Comparison of ENCODE assay signal across 23 cellular contexts in the genomic region with DNA sequence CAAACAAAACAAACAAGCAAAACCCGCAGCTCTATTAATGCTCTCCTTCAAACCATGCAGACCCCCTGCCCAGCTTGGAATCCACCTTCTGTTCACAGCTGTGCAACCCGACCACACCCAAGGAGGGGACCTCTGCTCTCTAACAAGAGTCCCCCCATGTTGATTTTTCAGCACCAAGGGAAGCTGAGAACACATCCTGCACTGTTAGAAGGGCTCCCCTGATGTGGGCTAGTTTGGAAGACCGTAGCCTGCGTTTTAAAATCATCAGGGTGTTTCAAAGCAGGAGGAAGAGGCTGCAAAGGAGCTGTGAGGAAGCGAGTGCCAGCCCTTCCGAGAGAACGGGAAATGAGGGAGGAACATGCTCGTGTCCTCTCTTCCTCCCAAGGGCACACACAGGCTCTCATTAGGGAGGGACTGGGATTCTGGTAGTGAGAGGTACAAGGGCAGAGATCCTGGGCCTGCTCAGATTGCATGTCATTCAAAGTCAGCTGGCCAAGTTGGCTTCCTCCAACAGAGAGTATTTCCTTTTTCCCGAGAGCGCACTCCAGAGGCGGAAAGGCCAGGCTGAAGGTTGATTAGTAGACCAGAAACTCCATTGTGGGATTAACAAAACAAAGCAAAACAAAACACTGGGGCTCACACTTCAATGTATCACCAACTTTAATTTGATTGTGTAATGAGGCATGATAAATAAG.
DNase-seq lines count a peak whose midpoint lies in the region; ATAC-seq, FAIRE-seq and TF ChIP-seq lines count a peak whose summit lies in the region.
"Had no signal": no experiment of that assay in that cellular context is flagged by ENCODE, and none has a peak within 500 bp of the region (broad histone marks: within the 10 kb centered on the region; RNA-seq: fewer than 3 reads in every experiment).

No MANE protein-coding gene starts in this region.

- no peak overlapping the region for H3K4me2 ChIP-seq in HepG2 (ENCODE audit: low read depth, low read length)

- in situ Hi-C loops in HepG2 (cut with HindIII; ENCODE audit: extremely low pct_ligation_motif_present, low pct_unique_long_range_greater_than_20kb), result no loop called here

- H3K4me3 Mint-ChIP-seq in activated naive CD4-positive, alpha-beta T cell treated with anti-CD3 and anti-CD28 coated beads for 36 hours, result no peak overlapping the region
- H3K4me3 Mint-ChIP-seq: activated T-cell treated with anti-CD3 and anti-CD28 coated beads, Interleukin-2, amount 50 U/mL, for 24 hours; natural killer cell had no signal

- DNase-seq in HepG2 (ENCODE audit: low spot score), result no peak
- DNase-seq in left ventricle myocardium inferior, result no peak
- DNase-seq in lower lobe of right lung, result no peak
- DNase-seq in activated naive CD4-positive, alpha-beta T cell treated with anti-CD3 and anti-CD28 coated beads for 36 hours, result no peak
- DNase-seq in Peyer's patch, result no peak
- DNase-seq: activated CD4-positive, alpha-beta T cell treated with anti-CD3 and anti-CD28 coated beads, Interleukin-2, amount 50 U/mL, for 1 hour; activated T-cell treated with anti-CD3 and anti-CD28 coated beads, Interleukin-2, amount 50 U/mL, for 24 hours; brain microvascular endothelial cell; C1 segment of cervical spinal cord; DMS53; KG1; mammary epithelial cell; natural killer cell; NCI-H1048; stimulated activated CD4-positive, alpha-beta T cell treated with anti-CD3 and anti-CD28 coated beads, Interleukin-15, amount 100 ng/mL, for 24 hours; stimulated activated naive CD4-positive, alpha-beta T cell treated with Interleukin-2 at 50 U/mL for 16 hours; trophoblast cell had no signal

- peaks cover 9% of the 10 kb centered on the region for H3K9me3 Mint-ChIP-seq in activated naive CD4-positive, alpha-beta T cell treated with anti-CD3 and anti-CD28 coated beads for 36 hours

- no peaks in the 10 kb centered on the region for H4K20me1 ChIP-seq in HepG2 (ENCODE audit: insufficient read depth, low read length)

- no peak for ATAC-seq in HepG2
- ATAC-seq in lower lobe of right lung, result peak in 1 of 2 donors; percentile 29
- ATAC-seq in HG02973 (IDR thresholded peaks at IDR 0.05; ENCODE audit: unreplicated experiment), result no peak
- ATAC-seq in HG02852 (IDR thresholded peaks at IDR 0.05; ENCODE audit: unreplicated experiment), result no peak
- ATAC-seq: activated naive CD4-positive, alpha-beta T cell treated with anti-CD3 and anti-CD28 coated beads, Interleukin-2, amount 50 U/mL, for 72 hours; natural killer cell had no signal

- no peaks in the 10 kb centered on the region for H3K4me1 Mint-ChIP-seq in activated naive CD4-positive, alpha-beta T cell treated with anti-CD3 and anti-CD28 coated beads for 36 hours (ENCODE audit: low read depth)
- H3K4me1 Mint-ChIP-seq: natural killer cell had no signal

- H3K4me1 ChIP-seq in liver (ENCODE audit: control insufficient read depth in 4 of 4, insufficient read depth in 4 of 4, low read length in 3 of 4) (no peaks in the 10 kb centered on the region), HepG2 (ENCODE audit: insufficient read depth, low read length) (no peaks in the 10 kb centered on the region), left ventricle myocardium inferior (peaks cover 9% of the 10 kb centered on the region), lower lobe of right lung (peaks cover 14% of the 10 kb centered on the region), Peyer's patch (no peaks in the 10 kb centered on the region)

- H2AFZ ChIP-seq in HepG2 (ENCODE audit: low read length), result no peak overlapping the region

- no peak overlapping the region for H3K27ac ChIP-seq in liver (ENCODE audit: low read depth in 1 of 2, low read length in 2 of 2)
- H3K27ac ChIP-seq in HepG2 (ENCODE audit: extremely low read length, insufficient read depth, low read length), result no peak overlapping the region
- peak overlapping the region; percentile 60 for H3K27ac ChIP-seq in left ventricle myocardium inferior (replicated peaks)
- peak overlapping the region; percentile 25 for H3K27ac ChIP-seq in lower lobe of right lung
- H3K27ac ChIP-seq in Peyer's patch, result no peak overlapping the region
- H3K27ac ChIP-seq: brain microvascular endothelial cell, esophagus muscularis mucosa had no signal

- H3K36me3 ChIP-seq in liver (ENCODE audit: control insufficient read depth in 4 of 4, insufficient read depth in 3 of 4, low read depth in 1 of 4, low read length in 3 of 4) (no peaks in the 10 kb centered on the region), HepG2 (replicated peaks in 1 of 2; ENCODE audit: control insufficient read depth in 1 of 2, insufficient read depth in 2 of 2, low read length in 2 of 2) (no peaks in the 10 kb centered on the region), left ventricle myocardium inferior (no peaks in the 10 kb centered on the region), lower lobe of right lung (no peaks in the 10 kb centered on the region), Peyer's patch (no peaks in the 10 kb centered on the region)
- H3K36me3 ChIP-seq: brain microvascular endothelial cell, esophagus muscularis mucosa had no signal

- peak; percentile 26 to 46 for TF ChIP-seq RAD21 in liver (IDR thresholded peaks at IDR 0.05)
- TF ChIP-seq RAD21 in HepG2 (CRISPR knock-in tag; IDR thresholded peaks at IDR 0.05), result no peak

- no TSS peak for BruUV-seq in HepG2 (replicated peaks; lab: Mats Ljungman, UMichigan)

- intact Hi-C loops in HepG2 (cut with micrococcal nuclease; ENCODE audit: unreplicated experiment) (no loop called here), left ventricle myocardium inferior (cut with micrococcal nuclease) (no loop called here), lower lobe of right lung (cut with DNase I) (no loop called here)
- intact Hi-C loops in activated naive CD4-positive, alpha-beta T cell treated with anti-CD3 and anti-CD28 coated beads for 36 hours (cut with micrococcal nuclease), result no loop called here

- CTCF ChIA-PET in HepG2 (lab: Yijun Ruan, JAX; ENCODE audit: low intra/inter-chr PET ratio, low total read pairs), result no interaction called here
- CTCF ChIA-PET in activated naive CD4-positive, alpha-beta T cell treated with anti-CD3 and anti-CD28 coated beads for 36 hours (lab: Charles Lee), result no interaction called here

- no peaks in the 10 kb centered on the region for H3K79me2 ChIP-seq in HepG2 (ENCODE audit: insufficient read depth, low read length)

- no peak overlapping the region for H3K4me3 ChIP-seq in liver (ENCODE audit: low read depth in 1 of 3, low read length in 3 of 3)
- no peak overlapping the region for H3K4me3 ChIP-seq in HepG2 (replicated peaks in 1 of 3; ENCODE audit: insufficient read depth in 1 of 3, low read depth in 2 of 3, low read length in 3 of 3)
- no peak overlapping the region for H3K4me3 ChIP-seq in left ventricle myocardium inferior
- H3K4me3 ChIP-seq in lower lobe of right lung, result no peak overlapping the region
- H3K4me3 ChIP-seq in Peyer's patch, result no peak overlapping the region
- H3K4me3 ChIP-seq: esophagus muscularis mucosa had no signal

- peaks cover 32% of the 10 kb centered on the region for H3K36me3 Mint-ChIP-seq in activated naive CD4-positive, alpha-beta T cell treated with anti-CD3 and anti-CD28 coated beads for 36 hours (ENCODE audit: low read depth)
- H3K36me3 Mint-ChIP-seq: natural killer cell had no signal

- TF ChIP-seq POLR2A in HepG2 (IDR thresholded peaks at IDR 0.05; ENCODE audit: insufficient read depth in 1 of 2, low read depth in 2 of 2, low read length in 2 of 2) (no peak), Peyer's patch (IDR thresholded peaks at IDR 0.05) (no peak)

- H3K27me3 ChIP-seq in liver (ENCODE audit: control insufficient read depth in 4 of 4, insufficient read depth in 4 of 4, low read length in 3 of 4), result no peaks in the 10 kb centered on the region
- no peaks in the 10 kb centered on the region for H3K27me3 ChIP-seq in HepG2 (ENCODE audit: control insufficient read depth in 1 of 2, insufficient read depth in 2 of 2, low read length in 2 of 2)
- no peaks in the 10 kb centered on the region for H3K27me3 ChIP-seq in left ventricle myocardium inferior (ENCODE audit: low read depth)
- H3K27me3 ChIP-seq in lower lobe of right lung (ENCODE audit: low read depth), result no peaks in the 10 kb centered on the region
- no peaks in the 10 kb centered on the region for H3K27me3 ChIP-seq in Peyer's patch
- H3K27me3 ChIP-seq: brain microvascular endothelial cell, esophagus muscularis mucosa had no signal

- no peaks in the 10 kb centered on the region for H3K9me3 ChIP-seq in liver (ENCODE audit: control insufficient read depth in 4 of 4, low read length in 3 of 4)
- H3K9me3 ChIP-seq in HepG2 (ENCODE audit: low read length), result no peaks in the 10 kb centered on the region
- no peaks in the 10 kb centered on the region for H3K9me3 ChIP-seq in left ventricle myocardium inferior (replicated peaks)
- H3K9me3 ChIP-seq in lower lobe of right lung, result no peaks in the 10 kb centered on the region
- H3K9me3 ChIP-seq in Peyer's patch, result no peaks in the 10 kb centered on the region
- H3K9me3 ChIP-seq: esophagus muscularis mucosa had no signal

- TF ChIP-seq EP300 in HepG2 (IDR thresholded peaks at IDR 0.05; ENCODE audit: low read depth in 2 of 2, low read length in 2 of 2) (no peak), HepG2 (CRISPR knock-in tag; IDR thresholded peaks at IDR 0.05; ENCODE audit: borderline replicate concordance) (no peak)

- no peak overlapping the region for H3K27ac Mint-ChIP-seq in activated naive CD4-positive, alpha-beta T cell treated with anti-CD3 and anti-CD28 coated beads for 36 hours
- H3K27ac Mint-ChIP-seq: activated naive CD4-positive, alpha-beta T cell treated with anti-CD3 and anti-CD28 coated beads, Interleukin-2, amount 50 U/mL, for 72 hours; activated T-cell treated with anti-CD3 and anti-CD28 coated beads, Interleukin-2, amount 50 U/mL, for 24 hours; natural killer cell had no signal

- H3K27me3 Mint-ChIP-seq in activated naive CD4-positive, alpha-beta T cell treated with anti-CD3 and anti-CD28 coated beads for 36 hours (ENCODE audit: low read depth), result no peaks in the 10 kb centered on the region
- H3K27me3 Mint-ChIP-seq: activated T-cell treated with anti-CD3 and anti-CD28 coated beads, Interleukin-2, amount 50 U/mL, for 24 hours had no signal

- WGBS in liver, result 82% methylated on average over 11 of the region's 11 CpGs
- WGBS in HepG2 (ENCODE audit: low lambda C conversion rate), result 98% methylated on average over 11 of the region's 11 CpGs

- TF ChIP-seq CTCF in liver (IDR thresholded peaks at IDR 0.05; ENCODE audit: low read depth, low read length, missing input control), result no peak
- no peak for TF ChIP-seq CTCF in HepG2 (CRISPR knock-in tag; IDR thresholded peaks at IDR 0.05)
- TF ChIP-seq CTCF in left ventricle myocardium inferior (IDR thresholded peaks at IDR 0.05; ENCODE audit: borderline replicate concordance), result peak; percentile 31
- peak; percentile 11 for TF ChIP-seq CTCF in lower lobe of right lung (IDR thresholded peaks at IDR 0.05)
- no peak for TF ChIP-seq CTCF in Peyer's patch (IDR thresholded peaks at IDR 0.05)

- POLR2A ChIA-PET in HepG2 (lab: Yijun Ruan, JAX), result no interaction called here

- no peak overlapping the region for H3K9ac ChIP-seq in liver (ENCODE audit: low read depth in 1 of 2, low read length in 2 of 2)
- no peak overlapping the region for H3K9ac ChIP-seq in HepG2 (ENCODE audit: insufficient read depth, low read depth, low read length)

- FAIRE-seq in HepG2 (lab: Jason Lieb, UNC), result no peak
- FAIRE-seq: TTC549 had no signal

TF ChIP-seq in liver, 16 proteins besides CTCF, POLR2A, EP300 and RAD21 (continues in another document):
- TF ChIP-seq JUND (IDR thresholded peaks at IDR 0.05) (no peak), SP1 (IDR thresholded peaks at IDR 0.05) (no peak)

Comparison
In these comparisons a context has a peak if more than half of its experiments do, and no peak if none do; other contexts are left out.
1. H3K27ac ChIP-seq: peak in left ventricle myocardium inferior (single experiment) and lower lobe of right lung (single experiment); none in liver (0 of 2), HepG2 (single experiment) and Peyer's patch (0 of 4).
2. CTCF ChIP-seq: peak in left ventricle myocardium inferior (single experiment) and lower lobe of right lung (single experiment); none in liver (single experiment), HepG2 (single experiment) and Peyer's patch (0 of 6).